Comparison of ENCODE assay signal across 10 cellular contexts in the genomic region with DNA sequence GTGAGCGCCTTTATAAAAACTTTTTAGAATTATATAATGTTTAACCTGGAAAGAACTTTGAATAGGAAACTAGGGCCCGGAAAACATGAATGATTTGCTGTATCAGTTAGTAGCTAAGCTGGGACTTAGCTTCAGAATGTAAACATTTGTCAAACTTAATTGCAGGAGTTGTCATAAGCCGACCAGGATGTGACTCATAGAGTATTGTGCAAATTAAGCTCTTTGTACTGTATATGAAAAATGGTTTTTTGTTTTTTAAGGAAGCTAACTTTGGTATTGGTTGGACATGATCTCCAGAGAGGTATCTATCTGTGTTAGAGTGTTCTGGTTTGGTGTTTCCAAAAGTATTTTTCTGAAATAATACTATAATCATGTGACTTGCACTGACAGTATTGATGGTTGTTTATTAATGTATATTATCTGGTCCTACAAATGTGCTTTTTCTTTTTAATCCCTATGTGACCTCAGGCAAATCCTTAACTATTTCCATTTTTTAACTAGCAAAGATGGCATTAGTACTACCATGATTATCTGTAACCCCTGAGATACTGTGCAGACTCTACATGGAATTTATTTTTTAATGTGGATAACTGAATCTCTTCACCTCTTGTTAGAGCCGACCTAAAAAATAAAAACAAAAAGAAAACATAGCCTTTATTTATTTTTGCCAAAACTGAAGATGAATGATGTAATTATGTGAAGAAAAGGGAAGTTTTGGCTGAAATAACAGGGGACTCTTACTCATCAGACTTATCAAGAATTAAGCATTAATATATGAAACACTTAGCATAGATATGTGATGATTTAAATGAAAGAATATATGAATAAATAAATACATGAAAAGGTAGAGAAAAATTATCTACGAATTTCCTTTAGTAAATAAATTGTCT. TPM values are rescaled to one million over a fixed set of nuclear protein-coding genes. Genes with fewer than 3 reads are reported as not detected.
DNase-seq lines count a peak whose midpoint lies in the region; ATAC-seq and TF ChIP-seq lines count a peak whose summit lies in the region.
"Had no signal": no experiment of that assay in that cellular context is flagged by ENCODE, and none has a peak within 500 bp of the region (broad histone marks: within the 10 kb centered on the region; RNA-seq: fewer than 3 reads in every experiment).

No MANE protein-coding gene starts in this region.

- no peak for TF ChIP-seq POLR2A in thyroid gland (IDR thresholded peaks at IDR 0.05)

- peak; percentile 19 for ATAC-seq in left lobe of liver
- no peak for ATAC-seq in GM18520 (IDR thresholded peaks at IDR 0.05; ENCODE audit: unreplicated experiment)

- no peaks in the 10 kb centered on the region for H3K9me3 Mint-ChIP-seq in activated naive CD8-positive, alpha-beta T cell treated with anti-CD3 and anti-CD28 coated beads for 36 hours
- H3K9me3 Mint-ChIP-seq: activated T-helper 2 cell treated with anti-CD3 and anti-CD28 coated beads, Interferon-gamma antibody, Interleukin-2, Interleukin-4, amounts not matched to agents 10 μg/mL and 5 μg/mL and 100 μg/mL, durations not matched to agents 14 hours and 24 hours and 36 hours had no signal

- WGBS in thyroid gland, 2 donors: 81 to 82% methylated on average over 5 of the region's 5 CpGs

- H3K4me1 Mint-ChIP-seq in activated naive CD8-positive, alpha-beta T cell treated with anti-CD3 and anti-CD28 coated beads for 36 hours: peaks cover 27% of the 10 kb centered on the region

- H3K27me3 Mint-ChIP-seq in activated naive CD8-positive, alpha-beta T cell treated with anti-CD3 and anti-CD28 coated beads for 36 hours: no peaks in the 10 kb centered on the region

- intact Hi-C loops in thyroid gland (cut with DNase I) (no loop called here), posterior vena cava (cut with DNase I) (no loop called here)

- DNase-seq in AG08395 (ENCODE audit: low spot score) (peak; percentile 16), HL-60 (ENCODE audit: low read depth in 1 of 2, low spot score in 1 of 2) (peak; percentile 26 to 57), left lobe of liver (ENCODE audit: low spot score) (no peak), NCI-H2107 (lab: John Stamatoyannopoulos, UW) (no peak), thyroid gland (no peak), posterior vena cava (ENCODE audit: low spot score) (no peak)
- DNase-seq in activated naive CD8-positive, alpha-beta T cell treated with anti-CD3 and anti-CD28 coated beads for 36 hours: no peak
- DNase-seq: NCI-H510A had no signal

- TF ChIP-seq CTCF in HL-60 (IDR thresholded peaks at IDR 0.05; ENCODE audit: insufficient read depth, low read length): no peak
- no peak for TF ChIP-seq CTCF in thyroid gland (IDR thresholded peaks at IDR 0.05)

- H3K4me3 ChIP-seq in HL-60 (replicated peaks; ENCODE audit: insufficient read depth, low read length) (no peak overlapping the region), thyroid gland (replicated peaks in 1 of 3) (no peak overlapping the region)

- peaks cover 0 to 10% of the 10 kb centered on the region in 2 donors for H3K4me1 ChIP-seq in thyroid gland

- H3K27me3 ChIP-seq in HL-60 (ENCODE audit: insufficient read depth, poor library complexity, severe bottlenecking) (no peaks in the 10 kb centered on the region), thyroid gland (no peaks in the 10 kb centered on the region)

- peaks cover 4 to 13% of the 10 kb centered on the region in 2 donors for H3K36me3 ChIP-seq in thyroid gland

- H3K9me3 ChIP-seq in thyroid gland: no peaks in the 10 kb centered on the region

- peak overlapping the region; percentile 38 for H3K27ac ChIP-seq in HL-60 (replicated peaks)
- no peak overlapping the region for H3K27ac ChIP-seq in thyroid gland

- H3K27ac Mint-ChIP-seq in activated naive CD8-positive, alpha-beta T cell treated with anti-CD3 and anti-CD28 coated beads for 36 hours: peak overlapping the region; percentile 40
- H3K27ac Mint-ChIP-seq: activated T-helper 2 cell treated with anti-CD3 and anti-CD28 coated beads, Interferon-gamma antibody, Interleukin-2, Interleukin-4, amounts not matched to agents 10 μg/mL and 5 μg/mL and 100 μg/mL, durations not matched to agents 14 hours and 24 hours and 36 hours had no signal

- H3K36me3 Mint-ChIP-seq in activated naive CD8-positive, alpha-beta T cell treated with anti-CD3 and anti-CD28 coated beads for 36 hours: peaks cover 18% of the 10 kb centered on the region

- no peak overlapping the region for H3K4me3 Mint-ChIP-seq in activated naive CD8-positive, alpha-beta T cell treated with anti-CD3 and anti-CD28 coated beads for 36 hours

RNA-seq across cellular contexts. Expression of gene YIPF4, which starts 11.7 kb away (rescaled TPM):
- 10 to 100 TPM; 30.9 to 32.6 TPM for total RNA-seq in activated naive CD8-positive, alpha-beta T cell treated with anti-CD3 and anti-CD28 coated beads for 36 hours
- 36.6 TPM for total RNA-seq in left lobe of liver
- 10 to 100 TPM; 17.6 to 28.3 (median 23.8) TPM for total RNA-seq in thyroid gland
- total RNA-seq in posterior vena cava: 10 to 100 TPM; 42.2 to 42.8 TPM

RNA-seq across cellular contexts. Expression of gene NLRC4, which starts 24.7 kb away (rescaled TPM):
- total RNA-seq in activated naive CD8-positive, alpha-beta T cell treated with anti-CD3 and anti-CD28 coated beads for 36 hours: not detected
- 0.70 TPM for total RNA-seq in left lobe of liver
- 1 to 10 TPM in 1 of 4 donors, under 1 TPM in 3; 0.29 to 1.7 (median 0.34) TPM for total RNA-seq in thyroid gland
- 1 to 10 TPM; 3.5 to 4.0 TPM for total RNA-seq in posterior vena cava

Comparison
In these comparisons a context has a peak if more than half of its experiments do, and no peak if none do; other contexts are left out.
1. DNase-seq: peak in AG08395 (single experiment) and HL-60 (2 of 2); none in activated naive CD8-positive, alpha-beta T cell treated with anti-CD3 and anti-CD28 coated beads for 36 hours (single experiment), left lobe of liver (single experiment), NCI-H2107 (single experiment), thyroid gland (0 of 2) and posterior vena cava (single experiment).